ENCODE assay signal across 18 cellular contexts in genomic region chr1:99084562-99084961, GRCh38.
A peak's percentile ranks its signal among the peaks of the same experiment; 100 is the strongest.
DNase-seq lines count a peak whose midpoint lies in the region; ATAC-seq and TF ChIP-seq lines count a peak whose summit lies in the region.
"Had no signal": no experiment of that assay in that cellular context is flagged by ENCODE, and none has a peak within 500 bp of the region (broad histone marks: within the 10 kb centered on the region; RNA-seq: fewer than 3 reads in every experiment).

No MANE protein-coding gene starts in this region.

- no peaks in the 10 kb centered on the region for H3K4me1 Mint-ChIP-seq in activated CD8-positive, alpha-beta T cell treated with anti-CD3 and anti-CD28 coated beads, Interleukin-2, amount 10 ng/mL, durations not matched to agents 7 days and 5 days (ENCODE audit: low read depth)

- peak; percentile 80 for ATAC-seq in GM19324 (IDR thresholded peaks at IDR 0.05; ENCODE audit: low FRiP score, unreplicated experiment)
- ATAC-seq in HG02588 (IDR thresholded peaks at IDR 0.05; ENCODE audit: unreplicated experiment) = peak; percentile 74
- ATAC-seq in HG03175 (IDR thresholded peaks at IDR 0.05; ENCODE audit: unreplicated experiment) = peak; percentile 89
- ATAC-seq in activated CD8-positive, alpha-beta T cell treated with anti-CD3 and anti-CD28 coated beads, Interleukin-2, amount 10 ng/mL, durations not matched to agents 7 days and 5 days = no peak
- ATAC-seq: K562, left lung had no signal

- no TSS peak for BruUV-seq in PC-9 (replicated peaks; lab: Mats Ljungman, UMichigan)

- intact Hi-C loops in PC-9 (cut with micrococcal nuclease; ENCODE audit: unreplicated experiment) = no loop called here

- H3K36me3 Mint-ChIP-seq in activated CD8-positive, alpha-beta T cell treated with anti-CD3 and anti-CD28 coated beads, Interleukin-2, amount 10 ng/mL, durations not matched to agents 7 days and 5 days (ENCODE audit: low read depth) = no peaks in the 10 kb centered on the region

- no peaks in the 10 kb centered on the region for H3K79me2 ChIP-seq in PC-9 (ENCODE audit: low read depth)

- no peaks in the 10 kb centered on the region for H3K27me3 Mint-ChIP-seq in activated CD8-positive, alpha-beta T cell treated with anti-CD3 and anti-CD28 coated beads, Interleukin-2, amount 10 ng/mL, durations not matched to agents 7 days and 5 days (ENCODE audit: low read depth)
- H3K27me3 Mint-ChIP-seq: dendritic cell treated with granulocyte-macrophage colony-stimulating factor and Interleukin-4, amounts not matched to agents 40 ng/mL and 50 ng/mL, for 4 days had no signal

- H4K20me1 ChIP-seq in PC-9 (ENCODE audit: insufficient read depth) = no peaks in the 10 kb centered on the region

- peaks cover 3% of the 10 kb centered on the region for H3K9me3 Mint-ChIP-seq in activated CD8-positive, alpha-beta T cell treated with anti-CD3 and anti-CD28 coated beads, Interleukin-2, amount 10 ng/mL, durations not matched to agents 7 days and 5 days (ENCODE audit: insufficient read depth)
- H3K9me3 Mint-ChIP-seq: activated T-helper 1 cell treated with anti-CD3 and anti-CD28 coated beads, Interleukin-12 subunit alpha, Interleukin-12 subunit beta, Interleukin-2, Interleukin-4 antibody, amounts not matched to agents 30 ng/mL and 10 ng/mL and 1 ng/mL, durations not matched to agents 14 hours and 24 hours and 36 hours had no signal

- H3K9me2 ChIP-seq in PC-9 (ENCODE audit: insufficient read depth) = no peaks in the 10 kb centered on the region

- no peak overlapping the region for H3K4me3 Mint-ChIP-seq in activated CD8-positive, alpha-beta T cell treated with anti-CD3 and anti-CD28 coated beads, Interleukin-2, amount 10 ng/mL, durations not matched to agents 7 days and 5 days
- H3K4me3 Mint-ChIP-seq: activated T-helper 1 cell treated with anti-CD3 and anti-CD28 coated beads, Interleukin-12 subunit alpha, Interleukin-12 subunit beta, Interleukin-2, Interleukin-4 antibody, amounts not matched to agents 30 ng/mL and 10 ng/mL and 1 ng/mL, durations not matched to agents 14 hours and 24 hours and 36 hours; dendritic cell treated with granulocyte-macrophage colony-stimulating factor and Interleukin-4, amounts not matched to agents 40 ng/mL and 50 ng/mL, for 4 days; T-helper 1 cell treated with Interleukin-12 subunit alpha and Interleukin-12 subunit beta and Interleukin-4 antibody, amounts not matched to agents 30 μg/mL and 1 μg/mL, for 36 hours had no signal

- no peaks in the 10 kb centered on the region for H3K4me1 ChIP-seq in PC-9 (replicated peaks; ENCODE audit: insufficient read depth)
- H3K4me1 ChIP-seq: ascending aorta, left lung, tibial nerve had no signal

- no peaks in the 10 kb centered on the region; the same call in 1 of the 2 replicates for H3K9me3 ChIP-seq in PC-9 (ENCODE audit: insufficient read depth, low read depth)
- H3K9me3 ChIP-seq: ascending aorta, tibial nerve had no signal

- no peak overlapping the region for H3K4me2 ChIP-seq in PC-9

- H3K36me3 ChIP-seq in PC-9 (ENCODE audit: low read depth) = no peaks in the 10 kb centered on the region
- H3K36me3 ChIP-seq: ascending aorta, left lung, tibial nerve had no signal

- no peak overlapping the region for H2AFZ ChIP-seq in PC-9

- POLR2A ChIA-PET in GM10248 (lab: Yijun Ruan, JAX) = no interaction called here
- POLR2A ChIA-PET in PC-9 (lab: Charles Lee; ENCODE audit: unreplicated experiment) = no interaction called here
- POLR2A ChIA-PET in activated CD8-positive, alpha-beta T cell treated with anti-CD3 and anti-CD28 coated beads, Interleukin-2, amount 10 ng/mL, durations not matched to agents 7 days and 5 days (lab: Charles Lee) = no interaction called here

- no peak overlapping the region for H3K27ac ChIP-seq in PC-9
- H3K27ac ChIP-seq: ascending aorta, left lung, tibial nerve had no signal

- CTCF ChIA-PET in GM10248 (lab: Yijun Ruan, JAX) (no interaction called here), PC-9 (lab: Charles Lee) (no interaction called here)
- CTCF ChIA-PET in activated CD8-positive, alpha-beta T cell treated with anti-CD3 and anti-CD28 coated beads, Interleukin-2, amount 10 ng/mL, durations not matched to agents 7 days and 5 days (lab: Charles Lee) = no interaction called here

- TF ChIP-seq CTCF in GM12865 (IDR thresholded peaks at IDR 0.05; ENCODE audit: insufficient read depth, low read depth, low read length, missing control alignments) = no peak
- TF ChIP-seq CTCF in GM10248 (IDR thresholded peaks at IDR 0.05; ENCODE audit: control extremely low read depth, extremely low read depth, low read depth, missing control alignments) = no peak
- no peak for TF ChIP-seq CTCF in PC-9 (conservative IDR thresholded peaks at IDR 0.05)

- no peaks in the 10 kb centered on the region for H3F3A ChIP-seq in PC-9 (ENCODE audit: insufficient read depth, low read depth)

- no peaks in the 10 kb centered on the region for H3K27me3 ChIP-seq in PC-9 (ENCODE audit: insufficient read depth, low read depth)
- H3K27me3 ChIP-seq: ascending aorta, left lung, tibial nerve had no signal

- no peak overlapping the region for H3K27ac Mint-ChIP-seq in activated CD8-positive, alpha-beta T cell treated with anti-CD3 and anti-CD28 coated beads, Interleukin-2, amount 10 ng/mL, durations not matched to agents 7 days and 5 days
- H3K27ac Mint-ChIP-seq: activated T-helper 1 cell treated with anti-CD3 and anti-CD28 coated beads, Interleukin-12 subunit alpha, Interleukin-12 subunit beta, Interleukin-2, Interleukin-4 antibody, amounts not matched to agents 30 ng/mL and 10 ng/mL and 1 ng/mL, durations not matched to agents 14 hours and 24 hours and 36 hours; dendritic cell treated with granulocyte-macrophage colony-stimulating factor and Interleukin-4, amounts not matched to agents 40 ng/mL and 50 ng/mL, for 4 days; T-helper 1 cell treated with Interleukin-12 subunit alpha and Interleukin-12 subunit beta and Interleukin-4 antibody, amounts not matched to agents 30 μg/mL and 1 μg/mL, for 36 hours had no signal

- H3K4me3 ChIP-seq in GM12865 (ENCODE audit: low read depth, low read length) (no peak overlapping the region), PC-9 (no peak overlapping the region)
- H3K4me3 ChIP-seq: ascending aorta, K562, left lung, tibial nerve had no signal

- DNase-seq in GM12865 (ENCODE audit: low read depth) (peak; percentile 38), GM10248 (ENCODE audit: extremely low spot score) (no peak), PC-9 (no peak), retina (no peak)
- DNase-seq in activated CD8-positive, alpha-beta T cell treated with anti-CD3 and anti-CD28 coated beads, Interleukin-2, amount 10 ng/mL, durations not matched to agents 7 days and 5 days = no peak
- DNase-seq: activated CD4-positive, alpha-beta T cell treated with anti-CD3 and anti-CD28 coated beads for 4 hours; left lung; NCI-H1694 treated with DMSO at 0.1 percent for 48 hours; RPMI8226 had no signal
